In genomic region chr10:16611037-16611436, GRCh38 we compare ENCODE assay signal across 26 cellular contexts.
"Had no signal": no experiment of that assay in that cellular context is flagged by ENCODE, and none has a peak within 500 bp of the region (broad histone marks: within the 10 kb centered on the region; RNA-seq: fewer than 3 reads in every experiment).

No MANE protein-coding gene starts in this region.

- H3K27ac ChIP-seq: adrenal gland, ascending aorta, brain microvascular endothelial cell, foreskin keratinocyte, lower lobe of right lung, sigmoid colon, uterus, WERI-Rb-1 had no signal

- H3K4me1 ChIP-seq: adrenal gland, ascending aorta, foreskin keratinocyte, lower lobe of right lung, uterus had no signal

- H3K4me3 ChIP-seq: adrenal gland, ascending aorta, lower lobe of right lung, sigmoid colon, smooth muscle cell, uterus had no signal

- ATAC-seq: activated CD4-positive, alpha-beta T cell treated with anti-CD3 and anti-CD28 coated beads for 36 hours; activated T-cell treated with anti-CD3 and anti-CD28 coated beads, Interleukin-2, amount 50 U/mL, for 4 hours; foreskin keratinocyte; lower lobe of right lung; naive thymus-derived CD4-positive, alpha-beta T cell; stimulated activated naive B cell treated with anti-CD40 and anti-IgM and Interleukin-4, amounts not matched to agents 10 μg/mL and 1 μg/mL and 100 μg/mL, for 72 hours had no signal

- H3K27me3 ChIP-seq: adrenal gland, ascending aorta, brain microvascular endothelial cell, foreskin keratinocyte, sigmoid colon, uterus had no signal

- H3K4me2 ChIP-seq: smooth muscle cell had no signal

- H3K9me3 ChIP-seq: adrenal gland, sigmoid colon, uterus had no signal

- H3K36me3 ChIP-seq: adrenal gland, ascending aorta, brain microvascular endothelial cell, lower lobe of right lung, sigmoid colon, uterus, WERI-Rb-1 had no signal

- DNase-seq: activated CD4-positive, alpha-beta T cell treated with anti-CD3 and anti-CD28 coated beads for 36 hours; activated CD4-positive, alpha-beta T cell treated with anti-CD3 and anti-CD28 coated beads, Interleukin-2, amount 50 U/mL, for 4 hours; activated CD8-positive, alpha-beta memory T cell treated with anti-CD3 and anti-CD28 coated beads for 24 hours; activated CD8-positive, alpha-beta memory T cell treated with anti-CD3 and anti-CD28 coated beads, Interleukin-2, amount 50 U/mL, for 4 hours; activated naive CD4-positive, alpha-beta T cell; activated T-cell treated with anti-CD3 and anti-CD28 coated beads, Interleukin-2, amount 50 U/mL, for 4 hours; adrenal gland; brain microvascular endothelial cell; central memory CD4-positive, alpha-beta T cell; cortex of kidney; endodermal cell; foreskin keratinocyte; glutamatergic neuron; lower lobe of right lung; naive thymus-derived CD4-positive, alpha-beta T cell; occipital lobe; sigmoid colon; stimulated activated CD4-positive, alpha-beta T cell treated with anti-CD3 and anti-CD28 coated beads, Interleukin-15, amount 100 ng/mL, for 24 hours; stimulated activated CD4-positive, alpha-beta T cell treated with anti-CD3 and anti-CD28 coated beads, Interleukin-2, amount 100 ng/mL, for 48 hours; stimulated activated CD8-positive, alpha-beta memory T cell treated with anti-CD3 and anti-CD28 coated beads, Interleukin-4, amount 100 ng/mL, for 48 hours; stimulated activated naive B cell treated with anti-CD40 and anti-IgM and Interleukin-4, amounts not matched to agents 10 μg/mL and 1 μg/mL and 100 μg/mL, for 72 hours; trophoblast cell; uterus; WERI-Rb-1 had no signal
